Comparison of ENCODE assay signal across 29 cellular contexts in genomic region chr10:124962421-124962820, GRCh38.
"Had no signal": no experiment of that assay in that cellular context is flagged by ENCODE, and none has a peak within 500 bp of the region (broad histone marks: within the 10 kb centered on the region; RNA-seq: fewer than 3 reads in every experiment).

No MANE protein-coding gene starts in this region.

- H3K4me3 ChIP-seq: gastroesophageal sphincter, ovary, prostate gland, skin epidermis, transverse colon, uterus had no signal

- FAIRE-seq: colon, islet of Langerhans had no signal

- H3K4me3 Mint-ChIP-seq: activated CD4-positive, alpha-beta T cell treated with anti-CD3 and anti-CD28 coated beads, Interleukin-2, amount 10 ng/mL, durations not matched to agents 24 days and 14 days; activated CD8-positive, alpha-beta T cell treated with anti-CD3 and anti-CD28 coated beads, Interleukin-2, amount 10 ng/mL, durations not matched to agents 7 days and 5 days; activated naive CD8-positive, alpha-beta T cell treated with anti-CD3 and anti-CD28 coated beads, Interleukin-2, amount 50 U/mL, for 24 hours; activated T-helper 1 cell treated with anti-CD3 and anti-CD28 coated beads, Interleukin-12 subunit alpha, Interleukin-12 subunit beta, Interleukin-2, Interleukin-4 antibody, amounts not matched to agents 30 ng/mL and 10 ng/mL and 1 ng/mL, durations not matched to agents 14 hours and 24 hours and 36 hours; brain; natural killer cell treated with Interleukin-12 subunit alpha and Interleukin-12 subunit beta and Interleukin-15 and Interleukin-18, amount 100 ng/mL, for 72 hours; stimulated activated memory B cell treated with anti-CD40 and anti-IgM and Interleukin-4, amounts not matched to agents 10 μg/mL and 1 μg/mL and 100 μg/mL, for 72 hours; T-helper 2 cell treated with Interferon-gamma antibody and Interleukin-4, amounts not matched to agents 5 μg/mL and 100 μg/mL, for 36 hours had no signal

- H3K27ac ChIP-seq: gastroesophageal sphincter, ovary, prostate gland, skin epidermis, transverse colon, uterus, VCaP had no signal

- H3K4me1 ChIP-seq: prostate gland, uterus had no signal

- H3K27ac Mint-ChIP-seq: activated CD4-positive, alpha-beta T cell treated with anti-CD3 and anti-CD28 coated beads, Interleukin-2, amount 10 ng/mL, durations not matched to agents 24 days and 14 days; activated CD8-positive, alpha-beta T cell treated with anti-CD3 and anti-CD28 coated beads, Interleukin-2, amount 10 ng/mL, durations not matched to agents 7 days and 5 days; activated naive CD8-positive, alpha-beta T cell treated with anti-CD3 and anti-CD28 coated beads, Interleukin-2, amount 50 U/mL, for 24 hours; activated T-helper 1 cell treated with anti-CD3 and anti-CD28 coated beads, Interleukin-12 subunit alpha, Interleukin-12 subunit beta, Interleukin-2, Interleukin-4 antibody, amounts not matched to agents 30 ng/mL and 10 ng/mL and 1 ng/mL, durations not matched to agents 14 hours and 24 hours and 36 hours; brain; natural killer cell treated with Interleukin-12 subunit alpha and Interleukin-12 subunit beta and Interleukin-15 and Interleukin-18, amount 100 ng/mL, for 72 hours; stimulated activated memory B cell treated with anti-CD40 and anti-IgM and Interleukin-4, amounts not matched to agents 10 μg/mL and 1 μg/mL and 100 μg/mL, for 72 hours; T-helper 2 cell treated with Interferon-gamma antibody and Interleukin-4, amounts not matched to agents 5 μg/mL and 100 μg/mL, for 36 hours had no signal

- DNase-seq: activated CD4-positive, alpha-beta T cell treated with anti-CD3 and anti-CD28 coated beads, Interleukin-2, amount 10 ng/mL, durations not matched to agents 24 days and 14 days; activated CD8-positive, alpha-beta T cell treated with anti-CD3 and anti-CD28 coated beads, Interleukin-2, amount 10 ng/mL, durations not matched to agents 7 days and 5 days; activated gamma-delta T cell; activated naive CD4-positive, alpha-beta T cell treated with anti-CD3 and anti-CD28 coated beads, Interleukin-2, amount 50 U/mL, for 16 hours; activated naive CD8-positive, alpha-beta T cell treated with anti-CD3 and anti-CD28 coated beads, Interleukin-2, amount 50 U/mL, for 24 hours; caudate nucleus; effector memory CD4-positive, alpha-beta T cell; head of caudate nucleus; hypothalamus; left ventricle myocardium superior; mammary epithelial cell; midbrain; ovary; right cardiac atrium; stimulated activated CD4-positive, alpha-beta T cell treated with anti-CD3 and anti-CD28 coated beads, Interleukin-15, amount 100 ng/mL, for 24 hours; transverse colon; uterus had no signal

- H3K27me3 ChIP-seq: gastroesophageal sphincter, ovary, transverse colon, uterus had no signal

- H3K9me3 ChIP-seq: gastroesophageal sphincter, ovary, prostate gland, transverse colon, uterus had no signal

- ATAC-seq: activated CD4-positive, CD25-positive, alpha-beta regulatory T cell treated with anti-CD3 and anti-CD28 coated beads, Interleukin-2, amount 50 U/mL, for 24 hours; activated CD8-positive, alpha-beta T cell treated with anti-CD3 and anti-CD28 coated beads, Interleukin-2, amount 10 ng/mL, durations not matched to agents 7 days and 5 days; activated naive CD8-positive, alpha-beta T cell treated with anti-CD3 and anti-CD28 coated beads, Interleukin-2, amount 50 U/mL, for 24 hours; gastroesophageal sphincter; left ventricle myocardium superior; natural killer cell treated with Interleukin-12 subunit alpha and Interleukin-12 subunit beta and Interleukin-15 and Interleukin-18, amount 100 ng/mL, for 72 hours; right cardiac atrium; stimulated activated memory B cell treated with anti-CD40 and anti-IgM and Interleukin-4, amounts not matched to agents 10 μg/mL and 1 μg/mL and 100 μg/mL, for 72 hours had no signal

- H3K27me3 Mint-ChIP-seq: activated CD4-positive, alpha-beta T cell treated with anti-CD3 and anti-CD28 coated beads, Interleukin-2, amount 10 ng/mL, durations not matched to agents 24 days and 14 days; activated naive CD8-positive, alpha-beta T cell treated with anti-CD3 and anti-CD28 coated beads, Interleukin-2, amount 50 U/mL, for 24 hours; brain; natural killer cell treated with Interleukin-12 subunit alpha and Interleukin-12 subunit beta and Interleukin-15 and Interleukin-18, amount 100 ng/mL, for 72 hours; stimulated activated memory B cell treated with anti-CD40 and anti-IgM and Interleukin-4, amounts not matched to agents 10 μg/mL and 1 μg/mL and 100 μg/mL, for 72 hours had no signal

- H3K36me3 ChIP-seq: ovary, prostate gland, uterus had no signal

- H3K9me3 Mint-ChIP-seq: activated CD4-positive, alpha-beta T cell treated with anti-CD3 and anti-CD28 coated beads, Interleukin-2, amount 10 ng/mL, durations not matched to agents 24 days and 14 days; activated naive CD8-positive, alpha-beta T cell treated with anti-CD3 and anti-CD28 coated beads, Interleukin-2, amount 50 U/mL, for 24 hours; activated T-helper 1 cell treated with anti-CD3 and anti-CD28 coated beads, Interleukin-12 subunit alpha, Interleukin-12 subunit beta, Interleukin-2, Interleukin-4 antibody, amounts not matched to agents 30 ng/mL and 10 ng/mL and 1 ng/mL, durations not matched to agents 14 hours and 24 hours and 36 hours; brain; natural killer cell treated with Interleukin-12 subunit alpha and Interleukin-12 subunit beta and Interleukin-15 and Interleukin-18, amount 100 ng/mL, for 72 hours; stimulated activated memory B cell treated with anti-CD40 and anti-IgM and Interleukin-4, amounts not matched to agents 10 μg/mL and 1 μg/mL and 100 μg/mL, for 72 hours; T-helper 2 cell treated with Interferon-gamma antibody and Interleukin-4, amounts not matched to agents 5 μg/mL and 100 μg/mL, for 36 hours had no signal
